29 cellular contexts compared by ENCODE assay signal in genomic region chr13:59444210-59444857, GRCh38.
DNase-seq lines count a peak whose midpoint lies in the region; ATAC-seq, FAIRE-seq and TF ChIP-seq lines count a peak whose summit lies in the region.
"Had no signal": no experiment of that assay in that cellular context is flagged by ENCODE, and none has a peak within 500 bp of the region (broad histone marks: within the 10 kb centered on the region; RNA-seq: fewer than 3 reads in every experiment).

No MANE protein-coding gene starts in this region.

- TF ChIP-seq POLR2A in GM12891 (IDR thresholded peaks at IDR 0.05; ENCODE audit: low read depth, low read length): no peak

- FAIRE-seq in pancreas (lab: Jason Lieb, UNC) (no peak), GM12891 (lab: Jason Lieb, UNC) (no peak)
- FAIRE-seq: A204.1, HepG2 had no signal

- no peaks in the 10 kb centered on the region for H3K36me3 ChIP-seq in pancreas
- H3K36me3 ChIP-seq: adrenal gland had no signal

- no peak overlapping the region for H3K4me3 ChIP-seq in pancreas
- H3K4me3 ChIP-seq: adrenal gland had no signal

- no peak overlapping the region for H3K27ac ChIP-seq in pancreas
- H3K27ac ChIP-seq: adrenal gland, foreskin keratinocyte, HL-60, VCaP had no signal

- intact Hi-C loops in pancreas (cut with DNase I): no loop called here

- ATAC-seq in pancreas: peak; percentile 60 to 96 (median 83)
- no peak for ATAC-seq in GM18873 (IDR thresholded peaks at IDR 0.05; ENCODE audit: low FRiP score, unreplicated experiment)
- ATAC-seq: activated T-cell treated with anti-CD3 and anti-CD28 coated beads, Interleukin-2, amount 50 U/mL, for 4 hours; esophagus mucosa; foreskin keratinocyte; HepG2; left colon had no signal

- WGBS in pancreas, 2 donors: 24 to 34% methylated on average over 6 of the region's 6 CpGs

- TF ChIP-seq CTCF in pancreas (IDR thresholded peaks at IDR 0.05): no peak

- peaks cover 0 to 5% (median 0%) of the 10 kb centered on the region in 3 donors for H3K4me1 ChIP-seq in pancreas
- H3K4me1 ChIP-seq: adrenal gland had no signal

- no peaks in the 10 kb centered on the region for H3K27me3 ChIP-seq in pancreas
- H3K27me3 ChIP-seq: adrenal gland, foreskin keratinocyte had no signal

- no peaks in the 10 kb centered on the region for H3K9me3 ChIP-seq in pancreas
- H3K9me3 ChIP-seq: adrenal gland had no signal

- DNase-seq in NCI-H2081 (lab: John Stamatoyannopoulos, UW): peak; percentile 29 to 63
- no peak for DNase-seq in NCI-H2081 treated with DMSO at 0.1 percent for 48 hours (lab: John Stamatoyannopoulos, UW)
- peak; percentile 76 for DNase-seq in NCI-H146 (lab: John Stamatoyannopoulos, UW)
- peak; percentile 52 for DNase-seq in NCI-H748 treated with DMSO at 0.1 percent for 48 hours (lab: John Stamatoyannopoulos, UW)
- no peak for DNase-seq in pancreas
- no peak for DNase-seq in inferior parietal cortex (ENCODE audit: extremely low spot score)
- no peak for DNase-seq in GM12891 (ENCODE audit: insufficient read length, low spot score)
- DNase-seq: activated CD4-positive, alpha-beta T cell treated with anti-CD3 and anti-CD28 coated beads, Interleukin-2, amount 10 ng/mL, durations not matched to agents 24 days and 14 days; activated naive CD4-positive, alpha-beta T cell treated with Interleukin-2 at 50 U/mL for 16 hours; activated T-cell treated with anti-CD3 and anti-CD28 coated beads, Interleukin-2, amount 50 U/mL, for 4 hours; adrenal gland; CD8-positive, alpha-beta memory T cell; cortex of kidney; DND-41; foreskin keratinocyte; H7; Kasumi-1; left colon; naive B cell; NCI-H1048; NCI-H524; nucleus accumbens; stimulated activated CD4-positive, alpha-beta T cell treated with anti-CD3 and anti-CD28 coated beads, Interleukin-1b, Interleukin-23, amount 100 ng/mL, for 48 hours had no signal

TF ChIP-seq in GM12891, 5 proteins besides CTCF, POLR2A, EP300 and RAD21:
- TF ChIP-seq PAX5 (IDR thresholded peaks at IDR 0.05; ENCODE audit: insufficient read depth, low read length, severe bottlenecking) (no peak), POLR2AphosphoS5 (IDR thresholded peaks at IDR 0.05; ENCODE audit: low read depth, low read length) (no peak), SPI1 (IDR thresholded peaks at IDR 0.05; ENCODE audit: low read depth, low read length) (no peak), TAF1 (IDR thresholded peaks at IDR 0.05; ENCODE audit: low read depth, low read length) (no peak), POU2F2 (IDR thresholded peaks at IDR 0.05; ENCODE audit: low read depth, low read length) (no peak)

Comparison
In these comparisons a context has a peak if more than half of its experiments do, and no peak if none do; other contexts are left out.
1. DNase-seq: peak in NCI-H2081 (2 of 2), NCI-H146 (single experiment) and NCI-H748 treated with DMSO at 0.1 percent for 48 hours (single experiment); none in NCI-H2081 treated with DMSO at 0.1 percent for 48 hours (single experiment), pancreas (0 of 6), inferior parietal cortex (single experiment) and GM12891 (single experiment).